In the genomic region with DNA sequence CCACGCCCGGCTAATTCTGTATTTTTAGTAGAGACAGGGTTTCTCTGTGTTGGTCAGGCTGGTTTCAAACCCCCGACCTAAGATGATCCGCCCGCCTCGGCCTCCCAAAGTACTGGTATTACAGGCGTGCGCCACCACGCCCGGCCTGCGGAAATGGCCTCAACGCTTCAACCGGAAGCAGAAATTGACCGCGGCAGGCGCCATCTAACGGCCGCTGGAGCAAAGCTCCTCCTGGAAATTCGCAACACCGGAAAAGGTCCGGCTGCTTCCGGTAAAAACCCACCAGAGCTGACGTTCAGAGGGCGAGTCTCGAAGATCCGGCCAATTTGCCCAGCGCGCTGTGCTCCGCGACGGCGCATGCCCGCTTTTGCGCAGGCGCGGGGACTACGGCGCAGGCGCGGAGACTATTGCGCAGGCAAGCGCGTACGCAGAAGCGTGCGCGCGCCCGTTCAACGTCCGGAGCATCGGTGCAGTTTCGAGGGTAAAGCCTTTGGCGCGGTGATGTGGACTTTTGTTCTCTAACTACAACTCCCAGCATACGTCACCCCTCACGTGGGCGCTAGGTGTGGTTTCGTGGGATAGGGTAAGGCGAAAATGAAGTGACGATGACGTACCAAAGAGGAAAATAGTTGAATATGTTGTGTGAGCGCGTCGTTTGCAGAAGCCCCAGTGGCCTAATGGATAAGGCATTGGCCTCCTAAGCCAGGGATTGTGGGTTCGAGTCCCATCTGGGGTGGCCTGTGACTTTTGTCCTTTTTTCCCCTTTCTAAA, we compare ENCODE assay signal across 8 cellular contexts. TPM values are rescaled to one million over a fixed set of nuclear protein-coding genes. Genes with fewer than 3 reads are reported as not detected.
DNase-seq lines count a peak whose midpoint lies in the region; ATAC-seq and TF ChIP-seq lines count a peak whose summit lies in the region.

No MANE protein-coding gene starts in this region.

- POLR2A ChIA-PET in AG04450 (lab: Yijun Ruan, JAX), result interaction anchor here (0.7 to 1.6 kb wide), 3 partner anchors 17 to 1287 kb away, joined by 3 to 8 read pairs (median 3); partner anchors contain the start of gene LUC7L2

- H3K4me1 ChIP-seq in breast epithelium (peaks cover 3 to 7% of the 10 kb centered on the region in 2 donors), iPS-20b (ENCODE audit: insufficient read depth, low read length) (no peaks in the 10 kb centered on the region), skeletal muscle tissue (ENCODE audit: control insufficient read depth in 3 of 3, insufficient read depth in 3 of 3, low read length in 3 of 3) (peaks cover 9 to 12% (median 11%) of the 10 kb centered on the region in 3 donors)

- H3K9me3 ChIP-seq in AG04450 (ENCODE audit: control insufficient read depth, insufficient read depth, low read length), result no peaks in the 10 kb centered on the region; the same call in 1 of the 2 replicates
- no peaks in the 10 kb centered on the region for H3K9me3 ChIP-seq in breast epithelium
- H3K9me3 ChIP-seq in iPS-20b (ENCODE audit: insufficient read depth, low read depth, low read length), result 0 out of 2 replicates have a peak, but pooled peaks cover 3% of the 10 kb centered on the region
- peaks cover 0 to 2% (median 0%) of the 10 kb centered on the region in 3 donors for H3K9me3 ChIP-seq in skeletal muscle tissue (ENCODE audit: control insufficient read depth in 3 of 3, low read length in 3 of 3)

- peak; percentile 41 for TF ChIP-seq POLR2A in breast epithelium (IDR thresholded peaks at IDR 0.05)

- DNase-seq in AG04450 (ENCODE audit: low read depth, low spot score), result peak; percentile 99
- peak; percentile 99 for DNase-seq in NCI-H2196 (lab: John Stamatoyannopoulos, UW; ENCODE audit: unreplicated experiment)
- DNase-seq in breast epithelium (ENCODE audit: low spot score in 2 of 2), result peak; percentile 98 to 100

- CTCF ChIA-PET in AG04450 (lab: Charles Lee), result interaction anchor here (0.6 to 2.2 kb wide), 12 partner anchors 9 to 847 kb away, joined by 3 to 11 read pairs (median 4); no protein-coding TSS in a partner anchor

- H3K27ac ChIP-seq in AG04450 (ENCODE audit: low read depth, low read length), result peak overlapping the region; percentile 99
- peak overlapping the region; percentile 100 for H3K27ac ChIP-seq in VCaP
- H3K27ac ChIP-seq in breast epithelium, result peak overlapping the region; percentile 100
- peak overlapping the region; percentile 100 for H3K27ac ChIP-seq in iPS-20b (ENCODE audit: low read length)
- H3K27ac ChIP-seq in skeletal muscle tissue (ENCODE audit: low read depth, low read length), result peak overlapping the region; percentile 100

- intact Hi-C loops in breast epithelium (cut with DNase I; ENCODE audit: low total_unique reads), result loop anchor here (5.0 kb wide), 1 partner anchor 1338 kb away; the partner anchor contains the start of gene CREB3L2

- H3K27me3 ChIP-seq in AG04450 (ENCODE audit: control insufficient read depth, insufficient read depth, low read length) (no peaks in the 10 kb centered on the region), breast epithelium (no peaks in the 10 kb centered on the region), iPS-20b (ENCODE audit: insufficient read depth, low read length) (no peaks in the 10 kb centered on the region), skeletal muscle tissue (ENCODE audit: control insufficient read depth in 3 of 3, insufficient read depth in 3 of 3, low read length in 3 of 3) (no peaks in the 10 kb centered on the region)

- peak; percentile 91 for ATAC-seq in GM18870 (IDR thresholded peaks at IDR 0.05; ENCODE audit: unreplicated experiment)
- peak; percentile 76 for ATAC-seq in HG03139 (IDR thresholded peaks at IDR 0.05; ENCODE audit: unreplicated experiment)

- H3K4me3 ChIP-seq in AG04450 (ENCODE audit: low read depth, low read length) (peak overlapping the region; percentile 95), breast epithelium (peak overlapping the region; percentile 92 to 97 (median 93)), iPS-20b (ENCODE audit: low read length) (peak overlapping the region; percentile 100), skeletal muscle tissue (ENCODE audit: low read length in 3 of 3) (peak overlapping the region; percentile 95 to 100 (median 98))

- no peaks in the 10 kb centered on the region for H3K36me3 ChIP-seq in breast epithelium
- peaks cover 6% of the 10 kb centered on the region for H3K36me3 ChIP-seq in iPS-20b (ENCODE audit: insufficient read depth, low read depth, low read length)
- peaks cover 0 to 2% (median 2%) of the 10 kb centered on the region in 3 donors for H3K36me3 ChIP-seq in skeletal muscle tissue (ENCODE audit: control insufficient read depth in 3 of 3, insufficient read depth in 3 of 3, low read length in 3 of 3)

- peak; percentile 77 for TF ChIP-seq CTCF in AG04450 (IDR thresholded peaks at IDR 0.05; ENCODE audit: low read depth, low read length)
- peak; percentile 86 for TF ChIP-seq CTCF in VCaP (conservative IDR thresholded peaks at IDR 0.05)
- peak; percentile 30 to 75 (median 73) for TF ChIP-seq CTCF in breast epithelium (IDR thresholded peaks at IDR 0.05)

- peak overlapping the region; percentile 100 for H3K9ac ChIP-seq in iPS-20b (ENCODE audit: low read depth, low read length)
- H3K9ac ChIP-seq in skeletal muscle tissue (ENCODE audit: low read depth in 1 of 3, low read length in 3 of 3), result peak overlapping the region; percentile 98 to 100 (median 100)

RNA-seq across cellular contexts. Expression of gene FMC1, which starts 0.9 kb away (rescaled TPM):
- polyA plus RNA-seq in AG04450 (2011; rRNA removed), result 8.8 and 10.4 TPM in 2 replicates
- polyA minus RNA-seq in AG04450 (2011; rRNA and poly(A)+ RNA removed), result 4.2 and 6.4 TPM in 2 replicates
- total RNA-seq in breast epithelium (10 to 100 TPM; 12.5 to 13.9 (median 13.5) TPM), skeletal muscle tissue (48.0 TPM)

RNA-seq across cellular contexts. Expression of gene LUC7L2, which starts 19.5 kb away (rescaled TPM):
- 31.2 and 45.7 TPM in 2 replicates for polyA plus RNA-seq in AG04450 (2011; rRNA removed)
- polyA minus RNA-seq in AG04450 (2011; rRNA and poly(A)+ RNA removed), result 16.2 and 25.8 TPM in 2 replicates
- total RNA-seq in breast epithelium, result 100 to 1,000 TPM in 1 of 3 donors, 10 to 100 TPM in 2; 77.3 to 108 (median 89.8) TPM
- 32.9 TPM for total RNA-seq in skeletal muscle tissue

Comparison
In these comparisons a context has a peak if more than half of its experiments do, and no peak if none do; other contexts are left out.
1. Peak in every context shown above with its lines: DNase-seq, ATAC-seq, H3K4me3 ChIP-seq and H3K27ac ChIP-seq.